11 cellular contexts compared by ENCODE assay signal in the genomic region with DNA sequence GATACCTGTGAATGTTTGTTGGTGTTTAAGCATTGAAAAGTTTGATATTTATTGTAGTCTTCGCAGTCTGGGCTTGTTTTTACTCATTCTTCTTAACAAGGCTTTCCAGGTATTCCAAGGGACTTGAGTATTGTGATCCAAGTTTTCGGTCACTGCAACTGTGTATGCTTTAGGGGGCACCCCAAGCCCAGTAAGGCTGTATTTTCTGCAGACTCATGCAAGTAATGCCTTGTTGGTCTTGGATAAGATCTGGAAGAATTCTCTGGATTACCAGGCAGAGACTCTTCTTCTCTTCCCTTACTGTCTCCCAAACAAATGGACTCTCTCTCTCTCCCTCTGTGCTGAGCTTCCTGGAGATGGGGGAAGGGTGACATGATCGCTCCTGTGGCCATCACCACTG.
DNase-seq lines count a peak whose midpoint lies in the region; ATAC-seq, FAIRE-seq and TF ChIP-seq lines count a peak whose summit lies in the region.
"Had no signal": no experiment of that assay in that cellular context is flagged by ENCODE, and none has a peak within 500 bp of the region (broad histone marks: within the 10 kb centered on the region; RNA-seq: fewer than 3 reads in every experiment).

No MANE protein-coding gene starts in this region.

- no peak for TF ChIP-seq POLR2A in HepG2 (IDR thresholded peaks at IDR 0.05; ENCODE audit: insufficient read depth in 1 of 2, low read depth in 2 of 2, low read length in 2 of 2)
- no peak for TF ChIP-seq POLR2A in right lobe of liver (IDR thresholded peaks at IDR 0.05)
- TF ChIP-seq POLR2A in spleen (IDR thresholded peaks at IDR 0.05): no peak

- H4K20me1 ChIP-seq in HepG2 (ENCODE audit: insufficient read depth, low read length): no peaks in the 10 kb centered on the region

- DNase-seq in HepG2 (ENCODE audit: low spot score): no peak
- no peak for DNase-seq in right lobe of liver
- no peak for DNase-seq in foreskin keratinocyte
- DNase-seq in NCI-H2171 (lab: John Stamatoyannopoulos, UW): no peak
- no peak for DNase-seq in spleen
- DNase-seq: activated B cell treated with CpG ODN at 0.5 μM for 24 hours, glutamatergic neuron, Kasumi-1 had no signal

- TF ChIP-seq RAD21 in HepG2 (CRISPR knock-in tag; IDR thresholded peaks at IDR 0.05): no peak

- TF ChIP-seq EP300 in HepG2 (IDR thresholded peaks at IDR 0.05; ENCODE audit: low read depth in 2 of 2, low read length in 2 of 2) (no peak), HepG2 (CRISPR knock-in tag; IDR thresholded peaks at IDR 0.05; ENCODE audit: borderline replicate concordance) (no peak)

- H3K79me2 ChIP-seq in HepG2 (ENCODE audit: insufficient read depth, low read length): no peaks in the 10 kb centered on the region

- H3K36me3 ChIP-seq in HepG2 (replicated peaks in 1 of 2; ENCODE audit: control insufficient read depth in 1 of 2, insufficient read depth in 2 of 2, low read length in 2 of 2): no peaks in the 10 kb centered on the region
- no peaks in the 10 kb centered on the region for H3K36me3 ChIP-seq in right lobe of liver
- no peaks in the 10 kb centered on the region for H3K36me3 ChIP-seq in spleen

- BruUV-seq in HepG2 (replicated peaks; lab: Mats Ljungman, UMichigan): no TSS peak

- peak; percentile 46; the same call in 2 of the 3 replicates for ATAC-seq in HepG2
- no peak for ATAC-seq in right lobe of liver
- ATAC-seq in foreskin keratinocyte: no peak
- ATAC-seq in HG03460 (IDR thresholded peaks at IDR 0.05; ENCODE audit: unreplicated experiment): no peak
- ATAC-seq in GM21390 (IDR thresholded peaks at IDR 0.05; ENCODE audit: unreplicated experiment): no peak

- in situ Hi-C loops in HepG2 (cut with HindIII; ENCODE audit: extremely low pct_ligation_motif_present, low pct_unique_long_range_greater_than_20kb): no loop called here

- H2AFZ ChIP-seq in HepG2 (ENCODE audit: low read length): no peak overlapping the region

- FAIRE-seq in HepG2 (lab: Jason Lieb, UNC): no peak

- CTCF ChIA-PET in HepG2 (lab: Yijun Ruan, JAX; ENCODE audit: low intra/inter-chr PET ratio, low total read pairs): no interaction called here

- TF ChIP-seq CTCF in HepG2 (CRISPR knock-in tag; IDR thresholded peaks at IDR 0.05) (peak; percentile 37), right lobe of liver (IDR thresholded peaks at IDR 0.05) (no peak), WI38 (IDR thresholded peaks at IDR 0.05; ENCODE audit: low read depth, low read length) (0 out of 2 replicates have a peak, but pooled peaks have one; percentile 20), foreskin keratinocyte (conservative IDR thresholded peaks at IDR 0.05) (peak; percentile 41), spleen (IDR thresholded peaks at IDR 0.05 in 8 of 11, conservative IDR thresholded peaks at IDR 0.05 in 3 of 11) (no peak)

- H3K9me3 ChIP-seq in HepG2 (ENCODE audit: low read length): no peaks in the 10 kb centered on the region
- H3K9me3 ChIP-seq in right lobe of liver: no peaks in the 10 kb centered on the region
- peaks cover 0 to 23% (median 0%) of the 10 kb centered on the region in 8 donors for H3K9me3 ChIP-seq in spleen

- intact Hi-C loops in HepG2 (cut with micrococcal nuclease; ENCODE audit: unreplicated experiment): no loop called here
- intact Hi-C loops in right lobe of liver (cut with DNase I): no loop called here
- intact Hi-C loops in spleen (cut with DNase I; ENCODE audit: low total_unique reads): no loop called here

- no peak overlapping the region for H3K9ac ChIP-seq in HepG2 (ENCODE audit: insufficient read depth, low read depth, low read length)

- H3K27ac ChIP-seq in HepG2 (ENCODE audit: extremely low read length, insufficient read depth, low read length): no peak overlapping the region
- H3K27ac ChIP-seq in right lobe of liver: no peak overlapping the region
- H3K27ac ChIP-seq in foreskin keratinocyte: no peak overlapping the region
- H3K27ac ChIP-seq in spleen: no peak overlapping the region

- 1% methylated on average over 3 of the region's 3 CpGs for WGBS in HepG2 (ENCODE audit: low lambda C conversion rate)
- 60% methylated on average over 3 of the region's 3 CpGs for WGBS in right lobe of liver (ENCODE audit: insufficient coverage, low coverage, low lambda C conversion rate, missing lambda C conversion rate)
- 76 to 84% (median 76%) methylated on average over 3 of the region's 3 CpGs for WGBS in spleen, 5 donors

- H3K4me1 ChIP-seq in HepG2 (ENCODE audit: insufficient read depth, low read length) (no peaks in the 10 kb centered on the region), right lobe of liver (no peaks in the 10 kb centered on the region), foreskin keratinocyte (no peaks in the 10 kb centered on the region), spleen (no peaks in the 10 kb centered on the region)

- no peak overlapping the region for H3K4me3 ChIP-seq in HepG2 (replicated peaks in 1 of 3; ENCODE audit: insufficient read depth in 1 of 3, low read depth in 2 of 3, low read length in 3 of 3)
- no peak overlapping the region for H3K4me3 ChIP-seq in right lobe of liver
- H3K4me3 ChIP-seq in WI38 (ENCODE audit: low read depth, low read length): no peak overlapping the region
- H3K4me3 ChIP-seq in spleen: no peak overlapping the region

- POLR2A ChIA-PET in HepG2 (lab: Yijun Ruan, JAX): no interaction called here

- H3K27me3 ChIP-seq in HepG2 (ENCODE audit: control insufficient read depth in 1 of 2, insufficient read depth in 2 of 2, low read length in 2 of 2): no peaks in the 10 kb centered on the region
- no peaks in the 10 kb centered on the region for H3K27me3 ChIP-seq in right lobe of liver
- no peaks in the 10 kb centered on the region for H3K27me3 ChIP-seq in foreskin keratinocyte
- no peaks in the 10 kb centered on the region for H3K27me3 ChIP-seq in spleen (replicated peaks in 1 of 7)

- H3K4me2 ChIP-seq in HepG2 (ENCODE audit: low read depth, low read length): no peak overlapping the region

TF ChIP-seq in HepG2, 621 proteins besides CTCF, POLR2A, EP300 and RAD21:
- TF ChIP-seq STAG1 (CRISPR knock-in tag; IDR thresholded peaks at IDR 0.05) (peak; percentile 46), NPAS2 (CRISPR knock-in tag; IDR thresholded peaks at IDR 0.05; ENCODE audit: borderline replicate concordance) (no peak)

Comparison
In these comparisons a context has a peak if more than half of its experiments do, and no peak if none do; other contexts are left out.
1. CTCF ChIP-seq: peak in HepG2 (single experiment), WI38 (single experiment) and foreskin keratinocyte (single experiment); none in right lobe of liver (0 of 4) and spleen (0 of 11).